10 cellular contexts compared by ENCODE assay signal in the genomic region with DNA sequence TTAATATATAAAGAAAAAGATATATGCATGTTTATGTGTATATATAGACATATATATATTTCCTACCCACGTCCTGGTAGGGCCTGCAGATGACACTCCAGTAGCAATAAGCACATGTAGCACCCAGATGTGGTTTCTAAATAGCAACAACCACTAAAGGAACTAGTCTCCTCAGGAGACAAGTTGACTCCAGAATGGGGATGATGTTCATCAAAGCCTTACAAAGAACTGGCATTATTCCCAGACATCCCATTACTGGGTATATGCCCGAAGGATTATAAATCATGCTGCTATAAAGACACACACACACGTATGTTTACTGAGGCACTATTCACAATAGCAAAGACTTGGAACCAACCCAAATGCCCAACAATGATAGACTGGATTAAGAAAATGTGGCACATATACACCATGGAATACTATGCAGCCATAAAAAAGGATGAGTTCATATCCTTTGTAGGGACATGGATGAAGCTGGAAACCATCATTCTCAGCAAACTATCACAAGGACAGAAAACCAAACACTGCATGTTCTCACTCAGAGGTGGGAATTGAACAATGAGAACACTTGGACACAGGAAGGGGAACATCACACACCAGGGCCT. TPM values are rescaled to one million over a fixed set of nuclear protein-coding genes. Genes with fewer than 3 reads are reported as not detected.
DNase-seq lines count a peak whose midpoint lies in the region; ATAC-seq and TF ChIP-seq lines count a peak whose summit lies in the region.
"Not testable (repeated sequence)": the region's sequence is repeated elsewhere in the genome, so short reads cannot be mapped to it uniquely, and the experiment has no call there.
"Had no signal": no experiment of that assay in that cellular context is flagged by ENCODE, and none has a peak within 500 bp of the region (broad histone marks: within the 10 kb centered on the region; RNA-seq: fewer than 3 reads in every experiment).

No MANE protein-coding gene starts in this region.

- CTCF ChIA-PET in PC-3 (lab: Charles Lee): not testable (repeated sequence)

- not testable (repeated sequence) for H3K4me1 ChIP-seq in PC-3 (ENCODE audit: insufficient read depth, low read length)

- H3K4me3 Mint-ChIP-seq in activated naive CD8-positive, alpha-beta T cell treated with anti-CD3 and anti-CD28 coated beads, Interleukin-2, amount 10 ng/mL, durations not matched to agents 7 days and 5 days: peak overlapping the region; percentile 8

- peak; percentile 29; the same call in 1 of the 2 replicates for ATAC-seq in PC-3
- not testable (repeated sequence) for ATAC-seq in activated naive CD8-positive, alpha-beta T cell treated with anti-CD3 and anti-CD28 coated beads, Interleukin-2, amount 10 ng/mL, durations not matched to agents 7 days and 5 days (ENCODE audit: low read depth)

- DNase-seq in DMS 273 (lab: John Stamatoyannopoulos, UW; ENCODE audit: unreplicated experiment): peak; percentile 9
- DNase-seq in NCI-H1105 treated with DMSO at 0.1 percent for 48 hours (lab: John Stamatoyannopoulos, UW): peak; percentile 1
- peak; percentile 40 for DNase-seq in NCI-H2196 (lab: John Stamatoyannopoulos, UW; ENCODE audit: unreplicated experiment)
- peak; percentile 63 for DNase-seq in PC-3
- not testable (repeated sequence) for DNase-seq in activated naive CD8-positive, alpha-beta T cell treated with anti-CD3 and anti-CD28 coated beads, Interleukin-2, amount 10 ng/mL, durations not matched to agents 7 days and 5 days
- peak; percentile 27 for DNase-seq in epithelial cell of prostate (ENCODE audit: low read depth, low spot score)
- peak; percentile 10 for DNase-seq in fibroblast of the aortic adventitia (ENCODE audit: low read depth)

- not testable (repeated sequence) for H3K9me3 ChIP-seq in PC-3 (ENCODE audit: low read length)

- POLR2A ChIA-PET in PC-3 (lab: Charles Lee; ENCODE audit: unreplicated experiment): not testable (repeated sequence)
- POLR2A ChIA-PET in activated naive CD8-positive, alpha-beta T cell treated with anti-CD3 and anti-CD28 coated beads, Interleukin-2, amount 10 ng/mL, durations not matched to agents 7 days and 5 days (lab: Charles Lee): interaction anchor here (1.2 kb wide), 1 partner anchor 8 kb away, joined by 3 read pairs; the partner anchor contains the start of gene UQCC1

- not testable (repeated sequence) for H4K20me1 ChIP-seq in PC-3 (ENCODE audit: low read length)

- not testable (repeated sequence) for H3K27me3 ChIP-seq in PC-3 (ENCODE audit: low read length)

- not testable (repeated sequence) for BruUV-seq in PC-3 (replicated peaks; lab: Mats Ljungman, UMichigan)

- H3K4me1 Mint-ChIP-seq in activated naive CD8-positive, alpha-beta T cell treated with anti-CD3 and anti-CD28 coated beads, Interleukin-2, amount 10 ng/mL, durations not matched to agents 7 days and 5 days: peaks cover 19% of the 10 kb centered on the region

- H3K4me2 ChIP-seq in PC-3 (ENCODE audit: low read length): not testable (repeated sequence)

- H3K9me3 Mint-ChIP-seq in activated naive CD8-positive, alpha-beta T cell treated with anti-CD3 and anti-CD28 coated beads, Interleukin-2, amount 10 ng/mL, durations not matched to agents 7 days and 5 days: not testable (repeated sequence)

- H3K4me3 ChIP-seq in PC-3 (ENCODE audit: low read length); fibroblast of the aortic adventitia (ENCODE audit: low read depth, low read length): not testable (repeated sequence)

- not testable (repeated sequence) for H3F3A ChIP-seq in PC-3 (ENCODE audit: low read length, unreplicated experiment)

- H3K36me3 ChIP-seq in PC-3 (ENCODE audit: low read depth, low read length): peaks cover 29% of the 10 kb centered on the region

- not testable (repeated sequence) for H2AFZ ChIP-seq in PC-3 (ENCODE audit: low read length)

- not testable (repeated sequence) for H3K27me3 Mint-ChIP-seq in activated naive CD8-positive, alpha-beta T cell treated with anti-CD3 and anti-CD28 coated beads, Interleukin-2, amount 10 ng/mL, durations not matched to agents 7 days and 5 days

- peaks cover 80% of the 10 kb centered on the region for H3K79me2 ChIP-seq in PC-3 (ENCODE audit: low read length)

- TF ChIP-seq CTCF in PC-3 (conservative IDR thresholded peaks at IDR 0.05; ENCODE audit: low read depth, low read length); fibroblast of the aortic adventitia (IDR thresholded peaks at IDR 0.05; ENCODE audit: insufficient read depth, low read length): not testable (repeated sequence)

- peaks cover 37% of the 10 kb centered on the region for H3K36me3 Mint-ChIP-seq in activated naive CD8-positive, alpha-beta T cell treated with anti-CD3 and anti-CD28 coated beads, Interleukin-2, amount 10 ng/mL, durations not matched to agents 7 days and 5 days

- H3K9ac ChIP-seq in PC-3 (ENCODE audit: low read length): not testable (repeated sequence)

- H3K27ac ChIP-seq in PC-3 (ENCODE audit: low read length); epithelial cell of prostate: not testable (repeated sequence)

- not testable (repeated sequence) for H3K9me2 ChIP-seq in PC-3 (replicated peaks; ENCODE audit: low read length)

- intact Hi-C loops in PC-3 (cut with micrococcal nuclease): not testable (repeated sequence)

- H3K27ac Mint-ChIP-seq in activated naive CD8-positive, alpha-beta T cell treated with anti-CD3 and anti-CD28 coated beads, Interleukin-2, amount 10 ng/mL, durations not matched to agents 7 days and 5 days: peak overlapping the region; percentile 9

RNA-seq across cellular contexts. Expression of gene UQCC1, which starts 8.4 kb away (rescaled TPM):
- total RNA-seq in PC-3 (2014; rRNA removed) (36.4 and 38.1 TPM in 2 replicates), fibroblast of the aortic adventitia (ENCODE audit: low replicate concordance) (24.4 and 26.9 TPM in 2 replicates)
- total RNA-seq in activated naive CD8-positive, alpha-beta T cell treated with anti-CD3 and anti-CD28 coated beads, Interleukin-2, amount 10 ng/mL, durations not matched to agents 7 days and 5 days: 10 to 100 TPM; 58.7 to 63.7 TPM

RNA-seq across cellular contexts. Expression of gene GDF5, which starts 34.6 kb away (rescaled TPM):
- total RNA-seq in PC-3 (2014; rRNA removed) (not detected in 2 replicates), fibroblast of the aortic adventitia (ENCODE audit: low replicate concordance) (4.8 and 27.6 TPM in 2 replicates)
- total RNA-seq in activated naive CD8-positive, alpha-beta T cell treated with anti-CD3 and anti-CD28 coated beads, Interleukin-2, amount 10 ng/mL, durations not matched to agents 7 days and 5 days: not detected
- total RNA-seq: NCI-H460, OCI-LY7, Peyer's patch had no signal

RNA-seq across cellular contexts. Expression of gene CEP250, which starts 52.0 kb away (rescaled TPM):
- total RNA-seq in PC-3 (2014; rRNA removed): 52.5 and 75.0 TPM in 2 replicates
- 10 to 100 TPM; 82.9 to 84.5 TPM for total RNA-seq in activated naive CD8-positive, alpha-beta T cell treated with anti-CD3 and anti-CD28 coated beads, Interleukin-2, amount 10 ng/mL, durations not matched to agents 7 days and 5 days
- total RNA-seq in fibroblast of the aortic adventitia (ENCODE audit: low replicate concordance): 22.0 and 66.7 TPM in 2 replicates
